Comparison of ENCODE assay signal across 10 cellular contexts in the genomic region with DNA sequence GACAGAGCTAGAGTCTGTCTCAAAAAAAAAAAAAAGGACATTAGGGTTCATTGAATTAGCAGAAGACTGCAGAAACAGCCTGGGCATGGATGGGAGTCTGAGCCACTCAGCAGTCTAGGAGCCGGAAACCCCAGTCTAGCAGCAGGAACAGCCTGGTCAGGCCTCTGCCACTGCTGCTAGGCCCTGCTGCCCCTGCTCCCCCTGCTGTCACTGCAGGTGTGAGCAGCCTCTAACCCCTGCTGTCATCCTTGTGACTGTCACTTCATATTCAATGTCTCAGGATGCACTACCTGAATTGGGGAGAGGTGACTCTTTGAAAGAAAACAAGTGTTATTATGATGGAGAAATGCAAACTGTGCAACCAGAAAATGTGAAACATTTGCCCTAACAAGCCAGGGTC. TPM values are rescaled to one million over a fixed set of nuclear protein-coding genes. Genes with fewer than 3 reads are reported as not detected.
DNase-seq lines count a peak whose midpoint lies in the region; ATAC-seq lines count a peak whose summit lies in the region.
"Had no signal": no experiment of that assay in that cellular context is flagged by ENCODE, and none has a peak within 500 bp of the region (broad histone marks: within the 10 kb centered on the region; RNA-seq: fewer than 3 reads in every experiment).

No MANE protein-coding gene starts in this region.

- no peak overlapping the region for H3K27ac Mint-ChIP-seq in activated naive CD8-positive, alpha-beta T cell treated with anti-CD3 and anti-CD28 coated beads, Interleukin-2, amount 50 U/mL, for 24 hours

- no peak overlapping the region for H3K4me3 Mint-ChIP-seq in activated naive CD8-positive, alpha-beta T cell treated with anti-CD3 and anti-CD28 coated beads, Interleukin-2, amount 50 U/mL, for 24 hours

- peak; percentile 92 for ATAC-seq in activated naive CD8-positive, alpha-beta T cell treated with anti-CD3 and anti-CD28 coated beads, Interleukin-2, amount 50 U/mL, for 24 hours
- ATAC-seq in GM21447 (IDR thresholded peaks at IDR 0.05; ENCODE audit: unreplicated experiment): no peak

- DNase-seq in NCI-H524 (lab: John Stamatoyannopoulos, UW): peak; percentile 3 to 72
- DNase-seq in NCI-H524 treated with DMSO at 0.1 percent for 48 hours (lab: John Stamatoyannopoulos, UW): no peak
- peak; percentile 56 for DNase-seq in NCI-H69 (lab: John Stamatoyannopoulos, UW)
- DNase-seq in activated naive CD8-positive, alpha-beta T cell treated with anti-CD3 and anti-CD28 coated beads, Interleukin-2, amount 50 U/mL, for 24 hours: peak; percentile 33
- DNase-seq in stimulated activated CD4-positive, alpha-beta T cell treated with anti-CD3 and anti-CD28 coated beads, Interleukin-4, amount 100 ng/mL, for 4 hours: peak; percentile 26 to 33
- no peak for DNase-seq in amniotic stem cell (lab: John Stamatoyannopoulos, UW)
- DNase-seq in cerebellum (ENCODE audit: low spot score): no peak

- no peaks in the 10 kb centered on the region for H3K27me3 Mint-ChIP-seq in activated naive CD8-positive, alpha-beta T cell treated with anti-CD3 and anti-CD28 coated beads, Interleukin-2, amount 50 U/mL, for 24 hours

- H3K4me1 Mint-ChIP-seq in activated naive CD8-positive, alpha-beta T cell treated with anti-CD3 and anti-CD28 coated beads, Interleukin-2, amount 50 U/mL, for 24 hours: peaks cover 8% of the 10 kb centered on the region

- H3K36me3 Mint-ChIP-seq in activated naive CD8-positive, alpha-beta T cell treated with anti-CD3 and anti-CD28 coated beads, Interleukin-2, amount 50 U/mL, for 24 hours (ENCODE audit: low read depth): no peaks in the 10 kb centered on the region

- H3K9me3 Mint-ChIP-seq in activated naive CD8-positive, alpha-beta T cell treated with anti-CD3 and anti-CD28 coated beads, Interleukin-2, amount 50 U/mL, for 24 hours: no peaks in the 10 kb centered on the region

RNA-seq across cellular contexts. Expression of a gene that starts 7.0 kb away (rescaled TPM):
- total RNA-seq in cerebellum: 967 TPM

RNA-seq across cellular contexts. Expression of a gene that starts 45.2 kb away (rescaled TPM):
- total RNA-seq in cerebellum: 1.5 TPM

RNA-seq across cellular contexts. Expression of a gene that starts 56.9 kb away (rescaled TPM):
- total RNA-seq in cerebellum: 5.0 TPM

RNA-seq across cellular contexts. Expression of a gene that starts 58.1 kb away (rescaled TPM):
- 1.00 TPM for total RNA-seq in cerebellum
- total RNA-seq: activated CD8-positive, alpha-beta memory T cell treated with anti-CD3 and anti-CD28 coated beads for 36 hours; glomerular endothelial cell had no signal

Comparison
In these comparisons a context has a peak if more than half of its experiments do, and no peak if none do; other contexts are left out.
1. DNase-seq: peak in NCI-H524 (2 of 2), NCI-H69 (single experiment), activated naive CD8-positive, alpha-beta T cell treated with anti-CD3 and anti-CD28 coated beads, Interleukin-2, amount 50 U/mL, for 24 hours (single experiment) and stimulated activated CD4-positive, alpha-beta T cell treated with anti-CD3 and anti-CD28 coated beads, Interleukin-4, amount 100 ng/mL, for 4 hours (2 of 2); none in NCI-H524 treated with DMSO at 0.1 percent for 48 hours (single experiment), amniotic stem cell (single experiment) and cerebellum (single experiment).